In genomic region chr3:125767641-125768040, GRCh38 we compare ENCODE assay signal across 1 cellular context.
TF ChIP-seq lines count a peak whose summit lies in the region.

No MANE protein-coding gene starts in this region.

TF ChIP-seq in GM23338, 12 proteins besides CTCF, POLR2A, EP300 and RAD21 (continued from another document):
- TF ChIP-seq ZNF462 (CRISPR knock-in tag; IDR thresholded peaks at IDR 0.05) (no peak), JUNB (IDR thresholded peaks at IDR 0.05; ENCODE audit: unreplicated experiment) (no peak), REST (IDR thresholded peaks at IDR 0.05; ENCODE audit: unreplicated experiment) (no peak), ZNF114 (CRISPR knock-in tag; IDR thresholded peaks at IDR 0.05) (no peak)
